In the genomic region with DNA sequence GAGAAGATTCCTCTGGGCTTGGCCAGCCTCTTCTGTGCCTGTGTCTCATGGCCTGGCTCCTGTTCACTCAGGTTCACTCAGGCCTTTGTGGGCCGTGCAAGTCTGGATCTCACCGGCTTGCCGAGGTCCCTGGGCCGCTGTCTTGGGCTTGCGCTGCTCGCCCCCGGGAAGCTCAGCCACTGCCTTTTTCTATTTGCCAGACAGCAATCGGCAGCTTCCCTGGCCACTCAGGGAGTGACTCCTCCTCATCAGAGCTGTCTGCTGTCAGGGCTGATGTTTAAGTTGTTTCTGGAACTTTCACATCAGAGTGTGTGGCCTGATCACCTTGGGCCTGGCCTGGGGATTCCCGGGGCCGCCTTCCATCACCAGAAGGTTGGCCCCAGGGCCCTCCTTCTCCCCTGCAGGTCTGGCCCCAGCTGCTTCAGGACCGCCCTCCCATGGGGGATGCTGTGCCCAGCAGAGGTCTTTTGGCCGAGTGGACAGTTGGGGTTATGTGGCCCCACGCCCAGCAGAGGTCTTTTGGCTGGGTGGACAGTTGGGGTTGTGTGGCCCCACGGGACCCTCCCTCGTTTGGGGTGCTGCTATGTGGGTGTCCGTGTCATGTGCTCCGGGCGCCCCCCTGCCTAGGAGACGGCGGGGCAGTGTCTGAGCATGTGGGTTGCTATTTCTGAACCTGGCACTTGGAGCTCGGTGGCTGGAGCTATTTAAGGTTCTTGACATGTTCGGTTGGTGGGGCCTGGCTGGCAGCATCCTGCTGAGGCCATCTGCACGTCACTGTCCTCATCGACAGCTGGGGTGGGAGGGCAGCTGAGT, we compare ENCODE assay signal across 19 cellular contexts. TPM values are rescaled to one million over a fixed set of nuclear protein-coding genes. Genes with fewer than 3 reads are reported as not detected.
A peak's percentile ranks its signal among the peaks of the same experiment; 100 is the strongest.
DNase-seq lines count a peak whose midpoint lies in the region; ATAC-seq and TF ChIP-seq lines count a peak whose summit lies in the region.
"Had no signal": no experiment of that assay in that cellular context is flagged by ENCODE, and none has a peak within 500 bp of the region (broad histone marks: within the 10 kb centered on the region; RNA-seq: fewer than 3 reads in every experiment).

No MANE protein-coding gene starts in this region.

- H3K27ac ChIP-seq in aorta (ENCODE audit: low read depth in 1 of 2, low read length in 2 of 2), result peak overlapping the region in 1 of 2 donors; percentile 78
- H3K27ac ChIP-seq: C4-2B, testis had no signal

- 9 to 14% methylated on average over 24 of the region's 24 CpGs for WGBS in aorta, 2 donors

- no peak overlapping the region for H3K4me3 Mint-ChIP-seq in activated CD4-positive, alpha-beta T cell treated with anti-CD3 and anti-CD28 coated beads, Interleukin-2, amount 10 ng/mL, durations not matched to agents 24 days and 14 days
- H3K4me3 Mint-ChIP-seq in osteocyte (ENCODE audit: unreplicated experiment), result no peak overlapping the region
- H3K4me3 Mint-ChIP-seq: activated T-cell treated with anti-CD3 and anti-CD28 coated beads, Interleukin-2, amount 50 U/mL, for 24 hours had no signal

- H3K27me3 ChIP-seq in aorta (ENCODE audit: control insufficient read depth in 1 of 2, insufficient read depth in 2 of 2, low read length in 1 of 2), result no peaks in the 10 kb centered on the region
- H3K27me3 ChIP-seq: testis had no signal

- no peaks in the 10 kb centered on the region for H3K36me3 ChIP-seq in aorta (ENCODE audit: control insufficient read depth in 1 of 2, insufficient read depth in 2 of 2, low read length in 1 of 2)

- H3K4me1 Mint-ChIP-seq in activated CD4-positive, alpha-beta T cell treated with anti-CD3 and anti-CD28 coated beads, Interleukin-2, amount 10 ng/mL, durations not matched to agents 24 days and 14 days, result peaks cover 4% of the 10 kb centered on the region
- H3K4me1 Mint-ChIP-seq in osteocyte (ENCODE audit: unreplicated experiment), result peaks cover 44% of the 10 kb centered on the region

- no peaks in the 10 kb centered on the region for H3K9me3 Mint-ChIP-seq in activated CD4-positive, alpha-beta T cell treated with anti-CD3 and anti-CD28 coated beads, Interleukin-2, amount 10 ng/mL, durations not matched to agents 24 days and 14 days
- H3K9me3 Mint-ChIP-seq in osteocyte (ENCODE audit: unreplicated experiment), result no peaks in the 10 kb centered on the region
- H3K9me3 Mint-ChIP-seq: activated T-cell treated with anti-CD3 and anti-CD28 coated beads, Interleukin-2, amount 50 U/mL, for 24 hours had no signal

- no peaks in the 10 kb centered on the region for H3K27me3 Mint-ChIP-seq in activated CD4-positive, alpha-beta T cell treated with anti-CD3 and anti-CD28 coated beads, Interleukin-2, amount 10 ng/mL, durations not matched to agents 24 days and 14 days
- no peaks in the 10 kb centered on the region for H3K27me3 Mint-ChIP-seq in osteocyte (ENCODE audit: unreplicated experiment)
- H3K27me3 Mint-ChIP-seq: activated T-cell treated with anti-CD3 and anti-CD28 coated beads, Interleukin-2, amount 50 U/mL, for 24 hours had no signal

- intact Hi-C loops in activated CD4-positive, alpha-beta T cell treated with anti-CD3 and anti-CD28 coated beads, Interleukin-2, amount 10 ng/mL, durations not matched to agents 24 days and 14 days (cut with micrococcal nuclease), result no loop called here
- intact Hi-C loops in Right ventricle myocardium inferior (cut with DNase I) (loop anchor here (5.0 kb wide), 1 partner anchor 80 kb away; no protein-coding TSS in a partner anchor), aorta (cut with DNase I) (loop anchor here (2.0 to 10.0 kb wide), 3 partner anchors 102 to 342 kb away; no protein-coding TSS in a partner anchor)

- H3K36me3 Mint-ChIP-seq in activated CD4-positive, alpha-beta T cell treated with anti-CD3 and anti-CD28 coated beads, Interleukin-2, amount 10 ng/mL, durations not matched to agents 24 days and 14 days (ENCODE audit: low read depth), result peaks cover 24% of the 10 kb centered on the region
- H3K36me3 Mint-ChIP-seq in osteocyte (ENCODE audit: unreplicated experiment), result peaks cover 8% of the 10 kb centered on the region

- H3K4me3 ChIP-seq in aorta (ENCODE audit: low read length in 2 of 2), result no peak overlapping the region
- H3K4me3 ChIP-seq: testis had no signal

- H3K4me1 ChIP-seq in aorta (ENCODE audit: control insufficient read depth in 1 of 2, insufficient read depth in 2 of 2, low read length in 2 of 2), result no peaks in the 10 kb centered on the region
- H3K4me1 ChIP-seq: testis had no signal

- no peaks in the 10 kb centered on the region for H3K9me3 ChIP-seq in aorta (ENCODE audit: control insufficient read depth, low read length)
- H3K9me3 ChIP-seq: testis had no signal

- peak; percentile 70 for ATAC-seq in Right ventricle myocardium inferior
- peak; percentile 37 for ATAC-seq in aorta (ENCODE audit: low FRiP score)
- ATAC-seq in HG02852 (IDR thresholded peaks at IDR 0.05; ENCODE audit: unreplicated experiment), result no peak
- ATAC-seq in GM18873 (IDR thresholded peaks at IDR 0.05; ENCODE audit: low FRiP score, unreplicated experiment), result no peak
- ATAC-seq in HG02588 (IDR thresholded peaks at IDR 0.05; ENCODE audit: unreplicated experiment), result no peak
- ATAC-seq: sciatic nerve had no signal

- DNase-seq in activated CD4-positive, alpha-beta T cell treated with anti-CD3 and anti-CD28 coated beads, Interleukin-2, amount 10 ng/mL, durations not matched to agents 24 days and 14 days, result no peak
- no peak for DNase-seq in activated CD4-positive, alpha-beta T cell treated with anti-CD3 and anti-CD28 coated beads for 4 hours
- DNase-seq in Right ventricle myocardium inferior (ENCODE audit: missing footprints) (peak; percentile 74), osteocyte (ENCODE audit: extremely low spot score, unreplicated experiment) (no peak), aorta (peak; percentile 62 to 83)
- DNase-seq: activated naive CD4-positive, alpha-beta T cell treated with anti-CD3 and anti-CD28 coated beads, Interleukin-2, amount 50 U/mL, for 16 hours; activated T-cell treated with anti-CD3 and anti-CD28 coated beads, Interleukin-2, amount 50 U/mL, for 24 hours; DMS53; effector CD4-positive, alpha-beta T cell; hippocampal formation; NCI-H1105 treated with DMSO at 0.1 percent for 48 hours; stimulated activated CD4-positive, alpha-beta T cell treated with anti-CD3 and anti-CD28 coated beads, Interleukin-2, amount 100 ng/mL, for 48 hours; testis had no signal

- no peak for TF ChIP-seq CTCF in osteocyte (IDR thresholded peaks at IDR 0.05)

- peak overlapping the region; percentile 20 for H3K27ac Mint-ChIP-seq in activated CD4-positive, alpha-beta T cell treated with anti-CD3 and anti-CD28 coated beads, Interleukin-2, amount 10 ng/mL, durations not matched to agents 24 days and 14 days
- peak overlapping the region; percentile 50 for H3K27ac Mint-ChIP-seq in osteocyte (ENCODE audit: unreplicated experiment)
- H3K27ac Mint-ChIP-seq: activated T-cell treated with anti-CD3 and anti-CD28 coated beads, Interleukin-2, amount 50 U/mL, for 24 hours had no signal

RNA-seq across cellular contexts. Expression of a gene that starts 12.5 kb away (rescaled TPM):
- 74.6 and 80.8 TPM in 2 replicates for total RNA-seq in activated CD4-positive, alpha-beta T cell treated with anti-CD3 and anti-CD28 coated beads, Interleukin-2, amount 10 ng/mL, durations not matched to agents 24 days and 14 days
- total RNA-seq in Right ventricle myocardium inferior (66.5 TPM), osteocyte (30.4 and 33.1 TPM in 2 replicates), aorta (10 to 100 TPM; 21.5 to 29.6 TPM)
- 10 to 100 TPM; 17.3 to 19.2 TPM for polyA plus RNA-seq in aorta

RNA-seq across cellular contexts. Expression of a gene that starts 31.6 kb away (rescaled TPM):
- 265 and 266 TPM in 2 replicates for total RNA-seq in activated CD4-positive, alpha-beta T cell treated with anti-CD3 and anti-CD28 coated beads, Interleukin-2, amount 10 ng/mL, durations not matched to agents 24 days and 14 days
- total RNA-seq in Right ventricle myocardium inferior, result 36.7 TPM
- 0.62 and 1.1 TPM in 2 replicates for total RNA-seq in osteocyte
- total RNA-seq in aorta, result 100 to 1,000 TPM in 1 of 2 donors, 10 to 100 TPM in 1; 65.5 to 110 TPM
- 10 to 100 TPM in 1 of 2 donors, 1 to 10 TPM in 1; 6.7 to 48.5 TPM for polyA plus RNA-seq in aorta
- total RNA-seq: fibroblast of lung had no signal

Comparison
In these comparisons a context has a peak if more than half of its experiments do, and no peak if none do; other contexts are left out.
1. DNase-seq: peak in Right ventricle myocardium inferior (single experiment) and aorta (2 of 2); none in activated CD4-positive, alpha-beta T cell treated with anti-CD3 and anti-CD28 coated beads, Interleukin-2, amount 10 ng/mL, durations not matched to agents 24 days and 14 days (single experiment), activated CD4-positive, alpha-beta T cell treated with anti-CD3 and anti-CD28 coated beads for 4 hours (0 of 2) and osteocyte (single experiment).
2. ATAC-seq: peak in Right ventricle myocardium inferior (single experiment) and aorta (single experiment); none in HG02852 (single experiment), GM18873 (single experiment) and HG02588 (single experiment).
3. RNA of a gene that starts 31.6 kb away (total RNA-seq): 265 to 266 TPM in activated CD4-positive, alpha-beta T cell treated with anti-CD3 and anti-CD28 coated beads, Interleukin-2, amount 10 ng/mL, durations not matched to agents 24 days and 14 days, 65.5 to 110 TPM in aorta and 36.7 TPM in Right ventricle myocardium inferior (single experiment); 0.62 to 1.1 TPM in osteocyte; every median in the first group is over 10 times any median in the second.